Comparison of ENCODE assay signal across 9 cellular contexts in genomic region chr6:2970034-2970685, GRCh38. TPM values are rescaled to one million over a fixed set of nuclear protein-coding genes. Genes with fewer than 3 reads are reported as not detected.
DNase-seq lines count a peak whose midpoint lies in the region; ATAC-seq and TF ChIP-seq lines count a peak whose summit lies in the region.
"Had no signal": no experiment of that assay in that cellular context is flagged by ENCODE, and none has a peak within 500 bp of the region (broad histone marks: within the 10 kb centered on the region; RNA-seq: fewer than 3 reads in every experiment).

No MANE protein-coding gene starts in this region.

- no peak for DNase-seq in activated naive CD4-positive, alpha-beta T cell treated with anti-CD3 and anti-CD28 coated beads for 36 hours
- no peak for DNase-seq in activated naive CD4-positive, alpha-beta T cell (lab: John Stamatoyannopoulos, UW)
- no peak for DNase-seq in breast epithelium (ENCODE audit: low spot score in 2 of 2)
- no peak for DNase-seq in upper lobe of left lung
- no peak for DNase-seq in stimulated activated CD4-positive, alpha-beta T cell treated with anti-CD3 and anti-CD28 coated beads, Interleukin-2, amount 100 ng/mL, for 24 hours
- no peak for DNase-seq in effector CD8-positive, alpha-beta T cell (lab: John Stamatoyannopoulos, UW)
- DNase-seq: NCI-H1105 treated with DMSO at 0.1 percent for 48 hours had no signal

- no peaks in the 10 kb centered on the region for H3K4me1 ChIP-seq in breast epithelium
- H3K4me1 ChIP-seq in mesodermal cell (ENCODE audit: control insufficient read depth, insufficient read depth, low read length, poor library complexity, severe bottlenecking), result peaks cover 10% of the 10 kb centered on the region
- peaks cover 18 to 33% (median 28%) of the 10 kb centered on the region in 4 donors for H3K4me1 ChIP-seq in upper lobe of left lung

- no peaks in the 10 kb centered on the region for H3K36me3 Mint-ChIP-seq in activated naive CD4-positive, alpha-beta T cell treated with anti-CD3 and anti-CD28 coated beads for 36 hours (ENCODE audit: low read depth)

- H3K4me3 Mint-ChIP-seq in activated naive CD4-positive, alpha-beta T cell treated with anti-CD3 and anti-CD28 coated beads for 36 hours, result peak overlapping the region; percentile 81

- H3K27ac ChIP-seq in breast epithelium (peak overlapping the region; percentile 98 to 100), mesodermal cell (ENCODE audit: low read depth, low read length, severe bottlenecking) (peak overlapping the region; percentile 30), upper lobe of left lung (peak overlapping the region; percentile 96 to 99 (median 97))

- WGBS in mesodermal cell (ENCODE audit: insufficient coverage in 2 of 2), 2 experiments, result 72 to 74% methylated on average over 6 to 7 of the region's 10 CpGs
- 26 to 34% methylated on average over 9 to 10 of the region's 10 CpGs for WGBS in upper lobe of left lung, 2 donors

- intact Hi-C loops in activated naive CD4-positive, alpha-beta T cell treated with anti-CD3 and anti-CD28 coated beads for 36 hours (cut with micrococcal nuclease), result no loop called here
- intact Hi-C loops in breast epithelium (cut with DNase I; ENCODE audit: low total_unique reads), result loop anchor here (2.0 kb wide), 1 partner anchor 69 kb away; no protein-coding TSS in a partner anchor

- H3K9me3 Mint-ChIP-seq in activated naive CD4-positive, alpha-beta T cell treated with anti-CD3 and anti-CD28 coated beads for 36 hours, result no peaks in the 10 kb centered on the region

- peaks cover 35% of the 10 kb centered on the region for H3K4me1 Mint-ChIP-seq in activated naive CD4-positive, alpha-beta T cell treated with anti-CD3 and anti-CD28 coated beads for 36 hours (ENCODE audit: low read depth)

- peaks cover 4% of the 10 kb centered on the region for H3K27me3 Mint-ChIP-seq in activated naive CD4-positive, alpha-beta T cell treated with anti-CD3 and anti-CD28 coated beads for 36 hours (ENCODE audit: low read depth)

- H3K36me3 ChIP-seq in breast epithelium (no peaks in the 10 kb centered on the region), mesodermal cell (ENCODE audit: control insufficient read depth, insufficient read depth, low read length) (no peaks in the 10 kb centered on the region), upper lobe of left lung (peaks cover 0 to 7% (median 0%) of the 10 kb centered on the region in 4 donors)

- CTCF ChIA-PET in activated naive CD4-positive, alpha-beta T cell treated with anti-CD3 and anti-CD28 coated beads for 36 hours (lab: Charles Lee), result interaction anchor here (1.0 kb wide), 1 partner anchor 16 kb away, joined by 3 read pairs; no protein-coding TSS in a partner anchor

- no peaks in the 10 kb centered on the region for H3K27me3 ChIP-seq in breast epithelium
- H3K27me3 ChIP-seq in upper lobe of left lung, result no peaks in the 10 kb centered on the region

- TF ChIP-seq EP300 in upper lobe of left lung (IDR thresholded peaks at IDR 0.05), result no peak

- H3K9me3 ChIP-seq in breast epithelium (no peaks in the 10 kb centered on the region), mesodermal cell (ENCODE audit: control insufficient read depth, low read length) (no peaks in the 10 kb centered on the region), upper lobe of left lung (no peaks in the 10 kb centered on the region)

- no peak overlapping the region for H3K27ac Mint-ChIP-seq in activated naive CD4-positive, alpha-beta T cell treated with anti-CD3 and anti-CD28 coated beads for 36 hours

- TF ChIP-seq CTCF in breast epithelium (IDR thresholded peaks at IDR 0.05) (no peak), upper lobe of left lung (IDR thresholded peaks at IDR 0.05) (no peak)

- TF ChIP-seq POLR2A in breast epithelium (IDR thresholded peaks at IDR 0.05) (no peak), upper lobe of left lung (IDR thresholded peaks at IDR 0.05) (no peak)

- H3K4me3 ChIP-seq in breast epithelium, result peak overlapping the region; percentile 72 to 90 (median 81)
- H3K4me3 ChIP-seq in mesodermal cell (ENCODE audit: extremely low read depth, insufficient read depth, low read length, poor library complexity, severe bottlenecking), result peak overlapping the region; percentile 52
- peak overlapping the region; percentile 33 to 86 (median 80) for H3K4me3 ChIP-seq in upper lobe of left lung

- ATAC-seq in upper lobe of left lung (ENCODE audit: low FRiP score in 2 of 2), result no peak
- no peak for ATAC-seq in GM18870 (IDR thresholded peaks at IDR 0.05; ENCODE audit: unreplicated experiment)

RNA-seq across cellular contexts. Expression of gene SERPINB6, which starts 1.2 kb away (rescaled TPM):
- total RNA-seq in activated naive CD4-positive, alpha-beta T cell treated with anti-CD3 and anti-CD28 coated beads for 36 hours, result 10 to 100 TPM; 31.2 to 31.4 TPM
- 100 to 1,000 TPM; 100 to 146 (median 137) TPM for total RNA-seq in breast epithelium
- 75.6 TPM for polyA plus RNA-seq in mesodermal cell (2013, experiment 1 of 2)
- 76.2 TPM for polyA plus RNA-seq in mesodermal cell (2013, experiment 2 of 2)
- total RNA-seq in upper lobe of left lung, result 100 to 1,000 TPM; 133 to 181 (median 150) TPM

RNA-seq across cellular contexts. Expression of gene NQO2, which starts 29.5 kb away (rescaled TPM):
- total RNA-seq in activated naive CD4-positive, alpha-beta T cell treated with anti-CD3 and anti-CD28 coated beads for 36 hours, result 10 to 100 TPM; 18.8 to 21.1 TPM
- total RNA-seq in breast epithelium (10 to 100 TPM; 23.6 to 64.6 (median 24.9) TPM), upper lobe of left lung (10 to 100 TPM; 10.6 to 34.3 (median 18.6) TPM)
- 37.7 TPM for polyA plus RNA-seq in mesodermal cell (2013, experiment 1 of 2)
- polyA plus RNA-seq in mesodermal cell (2013, experiment 2 of 2), result 34.7 TPM

Comparison
In these comparisons a context has a peak if more than half of its experiments do, and no peak if none do; other contexts are left out.
1. H3K27ac ChIP-seq: peak in every context shown above with its lines; median percentile 99 in breast epithelium; 97 in upper lobe of left lung; 30 in mesodermal cell.